10 cellular contexts compared by ENCODE assay signal in genomic region chr7:2520131-2520807, GRCh38. TPM values are rescaled to one million over a fixed set of nuclear protein-coding genes. Genes with fewer than 3 reads are reported as not detected.
DNase-seq lines count a peak whose midpoint lies in the region; ATAC-seq and TF ChIP-seq lines count a peak whose summit lies in the region.
"Had no signal": no experiment of that assay in that cellular context is flagged by ENCODE, and none has a peak within 500 bp of the region (broad histone marks: within the 10 kb centered on the region; RNA-seq: fewer than 3 reads in every experiment).

No MANE protein-coding gene starts in this region.

- TF ChIP-seq POLR2A in ovary (IDR thresholded peaks at IDR 0.05) = no peak

- 7 to 10% methylated on average over 15 to 32 of the region's 38 CpGs for WGBS in GM23248 (ENCODE audit: low coverage in 1 of 2, low lambda C conversion rate in 2 of 2, missing lambda C conversion rate in 2 of 2), 2 experiments
- WGBS in esophagus, 2 donors = 2 to 3% methylated on average over 25 to 38 of the region's 38 CpGs
- 9 to 13% (median 11%) methylated on average over 18 to 38 of the region's 38 CpGs for WGBS in ovary, 3 donors

- H3K4me1 ChIP-seq in GM23248 (ENCODE audit: insufficient read depth) (peaks cover 38% of the 10 kb centered on the region), esophagus (ENCODE audit: control insufficient read depth in 2 of 2, insufficient read depth in 2 of 2, low read length in 1 of 2) (peaks cover 4 to 27% of the 10 kb centered on the region in 2 donors), ovary (ENCODE audit: insufficient read depth) (peaks cover 9% of the 10 kb centered on the region)

- CTCF ChIA-PET in BJ (lab: Yijun Ruan, JAX) = interaction anchor here (1.0 kb wide), 1 partner anchor 55 kb away, joined by 3 read pairs; no protein-coding TSS in a partner anchor

- H3K9ac ChIP-seq in GM23248 = peak overlapping the region; percentile 22; the same call in 1 of the 2 replicates

- H3K4me3 Mint-ChIP-seq in T-helper 2 cell treated with Interferon-gamma antibody and Interleukin-4, amounts not matched to agents 5 μg/mL and 100 μg/mL, for 36 hours = peak overlapping the region; percentile 96

- POLR2A ChIA-PET in BJ (lab: Charles Lee) = no interaction called here

- peaks cover 23% of the 10 kb centered on the region for H3K36me3 Mint-ChIP-seq in T-helper 2 cell treated with Interferon-gamma antibody and Interleukin-4, amounts not matched to agents 5 μg/mL and 100 μg/mL, for 36 hours (ENCODE audit: low read depth)

- peak; percentile 20; the same call in 1 of the 2 replicates for TF ChIP-seq CTCF in BJ (IDR thresholded peaks at IDR 0.05; ENCODE audit: insufficient read depth, low read depth, low read length)
- no peak for TF ChIP-seq CTCF in ovary (IDR thresholded peaks at IDR 0.05)

- peaks cover 19% of the 10 kb centered on the region for H3K4me1 Mint-ChIP-seq in T-helper 2 cell treated with Interferon-gamma antibody and Interleukin-4, amounts not matched to agents 5 μg/mL and 100 μg/mL, for 36 hours (ENCODE audit: low read depth)

- peaks cover 14% of the 10 kb centered on the region for H3K27me3 Mint-ChIP-seq in T-helper 2 cell treated with Interferon-gamma antibody and Interleukin-4, amounts not matched to agents 5 μg/mL and 100 μg/mL, for 36 hours (ENCODE audit: low read depth)

- H3K27ac Mint-ChIP-seq in T-helper 2 cell treated with Interferon-gamma antibody and Interleukin-4, amounts not matched to agents 5 μg/mL and 100 μg/mL, for 36 hours = peak overlapping the region; percentile 71

- no peaks in the 10 kb centered on the region; the same call in 1 of the 2 replicates for H3K36me3 ChIP-seq in BJ (ENCODE audit: control insufficient read depth, insufficient read depth, low read length)
- H3K36me3 ChIP-seq in GM23248 (ENCODE audit: low read depth) = no peaks in the 10 kb centered on the region
- peaks cover 0 to 2% of the 10 kb centered on the region in 2 donors for H3K36me3 ChIP-seq in esophagus (ENCODE audit: control insufficient read depth in 2 of 2, insufficient read depth in 2 of 2, low read length in 1 of 2)
- no peaks in the 10 kb centered on the region for H3K36me3 ChIP-seq in ovary

- H3K9me3 Mint-ChIP-seq in T-helper 2 cell treated with Interferon-gamma antibody and Interleukin-4, amounts not matched to agents 5 μg/mL and 100 μg/mL, for 36 hours = no peaks in the 10 kb centered on the region

- in situ Hi-C loops in GM23248 (cut with MboI) = no loop called here

- H3K27ac ChIP-seq in GM23248 (no peak overlapping the region), esophagus (ENCODE audit: low read depth in 2 of 2, low read length in 1 of 2) (peak overlapping the region; percentile 3 to 41), ovary (no peak overlapping the region)

- H3K9me2 ChIP-seq in GM23248 (ENCODE audit: insufficient read depth) = no peaks in the 10 kb centered on the region

- no peak overlapping the region for H2AFZ ChIP-seq in GM23248

- H3K27me3 ChIP-seq in BJ (ENCODE audit: control insufficient read depth, insufficient read depth, low read length) (no peaks in the 10 kb centered on the region), GM23248 (replicated peaks; ENCODE audit: insufficient read depth) (no peaks in the 10 kb centered on the region), esophagus (ENCODE audit: control insufficient read depth in 1 of 2, insufficient read depth in 2 of 2, low read length in 2 of 2) (no peaks in the 10 kb centered on the region), ovary (no peaks in the 10 kb centered on the region)

- DNase-seq in BJ (ENCODE audit: low read depth) (no peak), GM23248 (peak; percentile 60), ovary (no peak), activated gamma-delta T cell (lab: John Stamatoyannopoulos, UW) (no peak)
- DNase-seq in T-helper 2 cell treated with Interferon-gamma antibody and Interleukin-4, amounts not matched to agents 5 μg/mL and 100 μg/mL, for 36 hours (ENCODE audit: low spot score) = peak; percentile 49

- H3K9me3 ChIP-seq in GM23248 (ENCODE audit: low read depth) (no peaks in the 10 kb centered on the region), esophagus (ENCODE audit: control insufficient read depth in 2 of 2, insufficient read depth in 1 of 2, low read depth in 1 of 2, low read length in 1 of 2) (no peaks in the 10 kb centered on the region), ovary (no peaks in the 10 kb centered on the region)

- H3K4me3 ChIP-seq in BJ (ENCODE audit: low read depth, low read length) = peak overlapping the region; percentile 52
- H3K4me3 ChIP-seq in GM23248 = peak overlapping the region; percentile 69
- H3K4me3 ChIP-seq in esophagus (ENCODE audit: low read depth in 1 of 2, low read length in 2 of 2) = peak overlapping the region; percentile 53 to 69
- peak overlapping the region; percentile 35 for H3K4me3 ChIP-seq in ovary

- intact Hi-C loops in ovary (cut with DNase I) = no loop called here

- no peak for TF ChIP-seq EP300 in ovary (IDR thresholded peaks at IDR 0.05)

- H4K20me1 ChIP-seq in GM23248 (ENCODE audit: insufficient read depth) = no peaks in the 10 kb centered on the region

- no peak for ATAC-seq in HG02840 (IDR thresholded peaks at IDR 0.05; ENCODE audit: low FRiP score, unreplicated experiment)
- ATAC-seq in GM18868 (IDR thresholded peaks at IDR 0.05; ENCODE audit: unreplicated experiment) = no peak

- H3F3A ChIP-seq in GM23248 (ENCODE audit: insufficient read depth) = no peaks in the 10 kb centered on the region

- H3K4me2 ChIP-seq in GM23248 (ENCODE audit: unreplicated experiment) = peak overlapping the region; percentile 67

- 0 out of 2 replicates have a peak, but pooled peaks cover 6% of the 10 kb centered on the region for H3K79me2 ChIP-seq in GM23248 (ENCODE audit: insufficient read depth)

RNA-seq across cellular contexts. Expression of gene LFNG, which starts 0.7 kb away (rescaled TPM):
- polyA plus RNA-seq in BJ (2011; rRNA removed) (2.0 and 3.1 TPM in 2 replicates), GM23248 (2016; fragmentation: Nextera tagmentation; extraction: Ambion mirVana) (0.18 and 0.19 TPM in 2 replicates), esophagus (10 to 100 TPM; 12.0 to 13.7 TPM), ovary (1 to 10 TPM; 2.3 to 4.1 TPM)
- 2.2 TPM in 2 replicates for polyA minus RNA-seq in BJ (2011; rRNA and poly(A)+ RNA removed)
- total RNA-seq in GM23248 (2014; rRNA removed; shearing (Covaris generic)) = 2.0 and 3.6 TPM in 2 replicates
- total RNA-seq in ovary = 1 to 10 TPM in 6 of 7 donors, under 1 TPM in 1; 0.86 to 8.2 (median 3.3) TPM

RNA-seq across cellular contexts. Expression of gene BRAT1, which starts 35.1 kb away (rescaled TPM):
- polyA plus RNA-seq in BJ (2011; rRNA removed) (9.1 and 17.9 TPM in 2 replicates), GM23248 (2016; fragmentation: Nextera tagmentation; extraction: Ambion mirVana) (28.6 and 32.4 TPM in 2 replicates), esophagus (10 to 100 TPM; 15.6 to 19.5 TPM), ovary (10 to 100 TPM in 1 of 2 donors, 1 to 10 TPM in 1; 1.3 to 39.1 TPM)
- 7.7 and 8.5 TPM in 2 replicates for polyA minus RNA-seq in BJ (2011; rRNA and poly(A)+ RNA removed)
- total RNA-seq in GM23248 (2014; rRNA removed; shearing (Covaris generic)) = 37.9 and 39.7 TPM in 2 replicates
- total RNA-seq in ovary = 10 to 100 TPM; 26.9 to 33.5 (median 30.2) TPM

RNA-seq across cellular contexts. Expression of gene IQCE, which starts 38.5 kb away (rescaled TPM):
- polyA plus RNA-seq in BJ (2011; rRNA removed) = 6.8 and 9.9 TPM in 2 replicates
- polyA minus RNA-seq in BJ (2011; rRNA and poly(A)+ RNA removed) = 7.5 and 8.6 TPM in 2 replicates
- total RNA-seq in GM23248 (2014; rRNA removed; shearing (Covaris generic)) = 14.9 and 24.4 TPM in 2 replicates
- polyA plus RNA-seq in GM23248 (2016; fragmentation: Nextera tagmentation; extraction: Ambion mirVana) = 12.1 and 14.7 TPM in 2 replicates
- 1 to 10 TPM; 2.4 to 3.4 TPM for polyA plus RNA-seq in esophagus
- 10 to 100 TPM in 6 of 7 donors, 1 to 10 TPM in 1; 7.2 to 19.2 (median 14.1) TPM for total RNA-seq in ovary
- 1 to 10 TPM; 4.4 to 6.8 TPM for polyA plus RNA-seq in ovary

RNA-seq across cellular contexts. Expression of gene GRIFIN, which starts 44.1 kb away (rescaled TPM):
- polyA plus RNA-seq in BJ (2011; rRNA removed) (not detected in 2 replicates), GM23248 (2016; fragmentation: Nextera tagmentation; extraction: Ambion mirVana) (not detected in 2 replicates), esophagus (not detected), ovary (not detected)
- not detected in 2 replicates for polyA minus RNA-seq in BJ (2011; rRNA and poly(A)+ RNA removed)
- not detected in 2 replicates for total RNA-seq in GM23248 (2014; rRNA removed; shearing (Covaris generic))
- not detected for total RNA-seq in ovary
- total RNA-seq: LHCN-M2, myocyte had no signal

Comparison
In these comparisons a context has a peak if more than half of its experiments do, and no peak if none do; other contexts are left out.
1. DNase-seq: peak in GM23248 (single experiment) and T-helper 2 cell treated with Interferon-gamma antibody and Interleukin-4, amounts not matched to agents 5 μg/mL and 100 μg/mL, for 36 hours (single experiment); none in BJ (single experiment), ovary (0 of 5) and activated gamma-delta T cell (single experiment).
2. H3K27ac ChIP-seq: peak in esophagus (2 of 2); none in GM23248 (single experiment) and ovary (0 of 2).
3. Peak in every context shown above with its lines, with median percentiles within 50 percentile points of each other: H3K4me3 ChIP-seq.